20 cellular contexts compared by ENCODE assay signal in the genomic region with DNA sequence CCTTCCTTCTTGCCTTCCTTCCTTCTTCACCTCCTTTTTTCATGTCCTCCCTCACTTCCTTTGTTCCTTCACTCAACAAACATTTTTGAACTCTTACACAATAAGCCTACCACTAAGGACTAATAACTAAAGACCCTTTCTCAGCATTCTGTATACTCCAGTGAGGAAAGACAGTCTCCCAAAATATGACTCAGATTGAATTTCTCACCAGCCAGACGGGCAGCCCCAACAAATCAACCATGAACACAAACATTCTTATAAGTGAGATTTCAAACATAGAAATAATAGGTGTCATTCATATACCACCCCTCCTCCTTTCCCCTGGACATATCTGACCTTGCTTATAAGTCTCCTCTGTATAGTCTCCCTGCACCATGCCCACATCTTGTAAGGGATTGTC.
DNase-seq lines count a peak whose midpoint lies in the region; ATAC-seq, FAIRE-seq and TF ChIP-seq lines count a peak whose summit lies in the region.
"Had no signal": no experiment of that assay in that cellular context is flagged by ENCODE, and none has a peak within 500 bp of the region (broad histone marks: within the 10 kb centered on the region; RNA-seq: fewer than 3 reads in every experiment).

No MANE protein-coding gene starts in this region.

- 0 out of 2 replicates have a peak overlapping the region, but pooled peaks have one; percentile 32 for H3K4me2 ChIP-seq in GM23338
- peak overlapping the region; percentile 53 for H3K4me2 ChIP-seq in astrocyte (ENCODE audit: low read length)
- H3K4me2 ChIP-seq: BLaER1 treated with 17β-estradiol and CSF1 and Interleukin-3, amounts not matched to agents 10 nM and 100 nM had no signal

- H3K9me3 ChIP-seq in astrocyte (ENCODE audit: insufficient read depth, low read depth, low read length): no peaks in the 10 kb centered on the region

- H3K27ac Mint-ChIP-seq in GM23338 (no peak overlapping the region), astrocyte (ENCODE audit: unreplicated experiment) (peak overlapping the region; percentile 2), type B pancreatic cell (peak overlapping the region; percentile 10)
- H3K27ac Mint-ChIP-seq: CD4-positive, CD25-positive, alpha-beta regulatory T cell; HFFc6 had no signal

- H3K9me3 Mint-ChIP-seq in GM23338: no peaks in the 10 kb centered on the region; the same call in 2 of the 3 replicates
- H3K9me3 Mint-ChIP-seq in astrocyte (ENCODE audit: unreplicated experiment): peaks cover 2% of the 10 kb centered on the region
- H3K9me3 Mint-ChIP-seq in type B pancreatic cell: peaks cover 4% of the 10 kb centered on the region
- H3K9me3 Mint-ChIP-seq: HFFc6 had no signal

- no peaks in the 10 kb centered on the region for H4K20me1 ChIP-seq in GM23338 (replicated peaks; ENCODE audit: insufficient read depth)
- no peaks in the 10 kb centered on the region for H4K20me1 ChIP-seq in astrocyte (ENCODE audit: insufficient read depth, low read length)
- H4K20me1 ChIP-seq: BLaER1 treated with 17β-estradiol and CSF1 and Interleukin-3, amounts not matched to agents 10 nM and 100 nM had no signal

- no peak overlapping the region for H3K9ac ChIP-seq in astrocyte (ENCODE audit: low read length)
- H3K9ac ChIP-seq: BLaER1 treated with 17β-estradiol and CSF1 and Interleukin-3, amounts not matched to agents 10 nM and 100 nM had no signal

- ATAC-seq in GM23338 (no peak), GM18858 (IDR thresholded peaks at IDR 0.05; ENCODE audit: unreplicated experiment) (no peak), HG02870 (IDR thresholded peaks at IDR 0.05; ENCODE audit: unreplicated experiment) (no peak)
- ATAC-seq: GM12878 had no signal

- peaks cover 42% of the 10 kb centered on the region for H3K4me1 Mint-ChIP-seq in GM23338
- H3K4me1 Mint-ChIP-seq in astrocyte (ENCODE audit: low read depth, unreplicated experiment): peaks cover 35% of the 10 kb centered on the region
- H3K4me1 Mint-ChIP-seq in type B pancreatic cell (ENCODE audit: unreplicated experiment): peaks cover 33% of the 10 kb centered on the region
- H3K4me1 Mint-ChIP-seq: CD4-positive, CD25-positive, alpha-beta regulatory T cell had no signal

- H3F3A ChIP-seq in GM23338 (replicated peaks; ENCODE audit: low read depth): no peaks in the 10 kb centered on the region

- H3K9me2 ChIP-seq in GM23338 (ENCODE audit: insufficient read depth): no peaks in the 10 kb centered on the region

- H3K4me1 ChIP-seq in GM23338 (ENCODE audit: insufficient read depth) (peaks cover 28% of the 10 kb centered on the region), astrocyte (ENCODE audit: insufficient read depth, low read length) (peaks cover 13% of the 10 kb centered on the region)
- H3K4me1 ChIP-seq: BLaER1 treated with 17β-estradiol and CSF1 and Interleukin-3, amounts not matched to agents 10 nM and 100 nM had no signal

- peak; percentile 34 for FAIRE-seq in astrocyte (lab: Jason Lieb, UNC)
- FAIRE-seq: GM12878, GM19239 had no signal

- H3K27ac ChIP-seq in GM23338 (ENCODE audit: low read depth) (no peak overlapping the region; the same call in 1 of the 2 replicates), astrocyte (ENCODE audit: low read depth, low read length) (peak overlapping the region; percentile 17)
- H3K27ac ChIP-seq: BLaER1 treated with 17β-estradiol and CSF1 and Interleukin-3, amounts not matched to agents 10 nM and 100 nM; HL-60 had no signal

- H2AFZ ChIP-seq in GM23338 (no peak overlapping the region), astrocyte (ENCODE audit: low read depth, low read length) (no peak overlapping the region)

- H3K36me3 Mint-ChIP-seq in GM23338 (ENCODE audit: low read depth): no peaks in the 10 kb centered on the region
- H3K36me3 Mint-ChIP-seq in astrocyte (ENCODE audit: low read depth, unreplicated experiment): no peaks in the 10 kb centered on the region
- no peaks in the 10 kb centered on the region for H3K36me3 Mint-ChIP-seq in type B pancreatic cell
- H3K36me3 Mint-ChIP-seq: CD4-positive, CD25-positive, alpha-beta regulatory T cell had no signal

- H3K4me3 ChIP-seq in GM23338: no peak overlapping the region
- no peak overlapping the region for H3K4me3 ChIP-seq in astrocyte (ENCODE audit: insufficient read depth, low read depth, low read length)
- H3K4me3 ChIP-seq: BLaER1 treated with 17β-estradiol and CSF1 and Interleukin-3, amounts not matched to agents 10 nM and 100 nM; GM12878 had no signal

- H3K36me3 ChIP-seq in GM23338 (ENCODE audit: insufficient read depth): no peaks in the 10 kb centered on the region
- no peaks in the 10 kb centered on the region for H3K36me3 ChIP-seq in astrocyte (ENCODE audit: insufficient read depth, low read length)
- H3K36me3 ChIP-seq: BLaER1 treated with 17β-estradiol and CSF1 and Interleukin-3, amounts not matched to agents 10 nM and 100 nM had no signal

- H3K4me3 Mint-ChIP-seq in GM23338 (no peak overlapping the region), astrocyte (ENCODE audit: unreplicated experiment) (no peak overlapping the region), type B pancreatic cell (peak overlapping the region; percentile 3)
- H3K4me3 Mint-ChIP-seq: CD4-positive, CD25-positive, alpha-beta regulatory T cell; HFFc6 had no signal

- H3K27me3 ChIP-seq in GM23338 (ENCODE audit: insufficient read depth) (no peaks in the 10 kb centered on the region), astrocyte (ENCODE audit: insufficient read depth, low read length) (peaks cover 3% of the 10 kb centered on the region)
- H3K27me3 ChIP-seq: BLaER1 treated with 17β-estradiol and CSF1 and Interleukin-3, amounts not matched to agents 10 nM and 100 nM had no signal

- H3K27me3 Mint-ChIP-seq in GM23338 (ENCODE audit: insufficient read depth, low read depth, poor library complexity) (peaks cover 9% of the 10 kb centered on the region), astrocyte (ENCODE audit: low read depth, unreplicated experiment) (no peaks in the 10 kb centered on the region), type B pancreatic cell (peaks cover 9% of the 10 kb centered on the region)
- H3K27me3 Mint-ChIP-seq: CD4-positive, CD25-positive, alpha-beta regulatory T cell had no signal

- no peak for DNase-seq in GM23338 (ENCODE audit: low spot score)
- no peak for DNase-seq in astrocyte (ENCODE audit: low read depth)
- peak; percentile 46 for DNase-seq in glomerular visceral epithelial cell (ENCODE audit: extremely low spot score)
- DNase-seq in type B pancreatic cell (ENCODE audit: extremely low spot score, unreplicated experiment): no peak
- DNase-seq in globus pallidus (ENCODE audit: low spot score): no peak
- DNase-seq: ACHN; Calu3; CD4-positive, CD25-positive, alpha-beta regulatory T cell; DMS 273 treated with DMSO at 0.1 percent for 48 hours; GOT3; HCEC 1CT; HFFc6; IMR-90; KBM-7 had no signal

- no peak for TF ChIP-seq CTCF in GM23338 (conservative IDR thresholded peaks at IDR 0.05; ENCODE audit: low read depth in 2 of 2)
- no peak for TF ChIP-seq CTCF in astrocyte (IDR thresholded peaks at IDR 0.05; ENCODE audit: insufficient read depth, low read depth, low read length)
- no peak for TF ChIP-seq CTCF in type B pancreatic cell (conservative IDR thresholded peaks at IDR 0.05)

- no peaks in the 10 kb centered on the region for H3K79me2 ChIP-seq in GM23338 (replicated peaks; ENCODE audit: insufficient read depth)
- no peaks in the 10 kb centered on the region for H3K79me2 ChIP-seq in astrocyte (ENCODE audit: insufficient read depth, low read length)

TF ChIP-seq in GM23338, 12 proteins besides CTCF, POLR2A, EP300 and RAD21 (continues in another document):
- no peak for TF ChIP-seq NANOG (IDR thresholded peaks at IDR 0.05; ENCODE audit: borderline replicate concordance)
- TF ChIP-seq, protein P1, sequence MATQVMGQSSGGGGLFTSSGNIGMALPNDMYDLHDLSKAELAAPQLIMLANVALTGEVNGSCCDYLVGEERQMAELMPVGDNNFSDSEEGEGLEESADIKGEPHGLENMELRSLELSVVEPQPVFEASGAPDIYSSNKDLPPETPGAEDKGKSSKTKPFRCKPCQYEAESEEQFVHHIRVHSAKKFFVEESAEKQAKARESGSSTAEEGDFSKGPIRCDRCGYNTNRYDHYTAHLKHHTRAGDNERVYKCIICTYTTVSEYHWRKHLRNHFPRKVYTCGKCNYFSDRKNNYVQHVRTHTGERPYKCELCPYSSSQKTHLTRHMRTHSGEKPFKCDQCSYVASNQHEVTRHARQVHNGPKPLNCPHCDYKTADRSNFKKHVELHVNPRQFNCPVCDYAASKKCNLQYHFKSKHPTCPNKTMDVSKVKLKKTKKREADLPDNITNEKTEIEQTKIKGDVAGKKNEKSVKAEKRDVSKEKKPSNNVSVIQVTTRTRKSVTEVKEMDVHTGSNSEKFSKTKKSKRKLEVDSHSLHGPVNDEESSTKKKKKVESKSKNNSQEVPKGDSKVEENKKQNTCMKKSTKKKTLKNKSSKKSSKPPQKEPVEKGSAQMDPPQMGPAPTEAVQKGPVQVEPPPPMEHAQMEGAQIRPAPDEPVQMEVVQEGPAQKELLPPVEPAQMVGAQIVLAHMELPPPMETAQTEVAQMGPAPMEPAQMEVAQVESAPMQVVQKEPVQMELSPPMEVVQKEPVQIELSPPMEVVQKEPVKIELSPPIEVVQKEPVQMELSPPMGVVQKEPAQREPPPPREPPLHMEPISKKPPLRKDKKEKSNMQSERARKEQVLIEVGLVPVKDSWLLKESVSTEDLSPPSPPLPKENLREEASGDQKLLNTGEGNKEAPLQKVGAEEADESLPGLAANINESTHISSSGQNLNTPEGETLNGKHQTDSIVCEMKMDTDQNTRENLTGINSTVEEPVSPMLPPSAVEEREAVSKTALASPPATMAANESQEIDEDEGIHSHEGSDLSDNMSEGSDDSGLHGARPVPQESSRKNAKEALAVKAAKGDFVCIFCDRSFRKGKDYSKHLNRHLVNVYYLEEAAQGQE (IDR thresholded peaks at IDR 0.05; ENCODE audit: unreplicated experiment): no peak
- no peak for TF ChIP-seq POLR2AphosphoS5 (IDR thresholded peaks at IDR 0.05; ENCODE audit: low read depth)
